ENCODE assay signal across 19 cellular contexts in genomic region chr5:27733242-27733641, GRCh38.
DNase-seq lines count a peak whose midpoint lies in the region; ATAC-seq, FAIRE-seq and TF ChIP-seq lines count a peak whose summit lies in the region.
"Had no signal": no experiment of that assay in that cellular context is flagged by ENCODE, and none has a peak within 500 bp of the region (broad histone marks: within the 10 kb centered on the region; RNA-seq: fewer than 3 reads in every experiment).

No MANE protein-coding gene starts in this region.

- H3K9me3 ChIP-seq in A549 (no peaks in the 10 kb centered on the region), K562 (replicated peaks; ENCODE audit: control insufficient read depth, insufficient read depth, low read depth, low read length) (no peaks in the 10 kb centered on the region), colonic mucosa (no peaks in the 10 kb centered on the region)
- H3K9me3 ChIP-seq: BLaER1 treated with 17β-estradiol and CSF1 and Interleukin-3, amounts not matched to agents 10 nM and 100 nM; Caco-2 had no signal

- TF ChIP-seq RAD21 in A549 (conservative IDR thresholded peaks at IDR 0.05 in 1 of 2, IDR thresholded peaks at IDR 0.05 in 1 of 2) (no peak), K562 (CRISPR knock-in tag; conservative IDR thresholded peaks at IDR 0.05 in 1 of 2, IDR thresholded peaks at IDR 0.05 in 1 of 2) (no peak)

- H3K4me3 ChIP-seq in A549 (no peak overlapping the region), K562 (no peak overlapping the region), colonic mucosa (no peak overlapping the region)
- H3K4me3 ChIP-seq: BLaER1 treated with 17β-estradiol and CSF1 and Interleukin-3, amounts not matched to agents 10 nM and 100 nM; GM12878 had no signal

- no peaks in the 10 kb centered on the region for H3K9me1 ChIP-seq in K562 (ENCODE audit: control insufficient read depth, insufficient read depth, low read length)

- H3K36me3 ChIP-seq in K562 (ENCODE audit: control insufficient read depth, insufficient read depth, low read length) (no peaks in the 10 kb centered on the region), colonic mucosa (no peaks in the 10 kb centered on the region)
- H3K36me3 ChIP-seq: BLaER1 treated with 17β-estradiol and CSF1 and Interleukin-3, amounts not matched to agents 10 nM and 100 nM had no signal

- no peak for TF ChIP-seq POLR2A in A549 (IDR thresholded peaks at IDR 0.05; ENCODE audit: low read length)
- no peak for TF ChIP-seq POLR2A in K562 (conservative IDR thresholded peaks at IDR 0.05)

- FAIRE-seq in A549 (lab: Jason Lieb, UNC) (peak; percentile 51), G401.6 (lab: Jason Lieb, UNC) (peak; percentile 27), K562 (lab: Jason Lieb, UNC) (no peak)
- FAIRE-seq: D721Med, GM12878, GM12892, GM18507 had no signal

- ATAC-seq in A549 (no peak), K562 (no peak)
- ATAC-seq: CD8-positive, alpha-beta T cell; GM12878 had no signal

- H3K79me2 ChIP-seq in K562 (ENCODE audit: control insufficient read depth, insufficient read depth, low read length): no peaks in the 10 kb centered on the region

- in situ Hi-C loops in K562 (cut with MboI): no loop called here

- TF ChIP-seq EP300 in A549 (IDR thresholded peaks at IDR 0.05): no peak
- TF ChIP-seq EP300 in K562 (IDR thresholded peaks at IDR 0.05; ENCODE audit: low read length): no peak

- H3K27me3 ChIP-seq in K562 (ENCODE audit: control insufficient read depth in 2 of 2, insufficient read depth in 2 of 2, low read length in 2 of 2) (no peaks in the 10 kb centered on the region), colonic mucosa (no peaks in the 10 kb centered on the region)
- H3K27me3 ChIP-seq: BLaER1 treated with 17β-estradiol and CSF1 and Interleukin-3, amounts not matched to agents 10 nM and 100 nM had no signal

- H3K27ac ChIP-seq in A549: no peak overlapping the region
- no peak overlapping the region for H3K27ac ChIP-seq in K562 (ENCODE audit: extremely low read depth, low read depth, low read length)
- H3K27ac ChIP-seq in colonic mucosa: no peak overlapping the region
- H3K27ac ChIP-seq: BLaER1 treated with 17β-estradiol and CSF1 and Interleukin-3, amounts not matched to agents 10 nM and 100 nM; C4-2B had no signal

- no peak for DNase-seq in A549 (ENCODE audit: low read depth in 1 of 2, low spot score in 1 of 2)
- no peak for DNase-seq in K562 (ENCODE audit: extremely low read depth in 1 of 4, low spot score in 3 of 4)
- no peak for DNase-seq in activated T-cell treated with anti-CD3 and anti-CD28 coated beads for 4 hours
- DNase-seq in colonic mucosa: no peak
- DNase-seq: 8988T; AML-193; Caco-2; Calu3; CD4-positive, alpha-beta T cell; CD8-positive, alpha-beta T cell; DMS79 treated with DMSO at 0.1 percent for 48 hours; GDM1 had no signal

- H3K4me1 ChIP-seq in A549 (no peaks in the 10 kb centered on the region), K562 (replicated peaks in 1 of 2; ENCODE audit: control insufficient read depth in 2 of 2, insufficient read depth in 2 of 2, low read length in 2 of 2) (no peaks in the 10 kb centered on the region), colonic mucosa (no peaks in the 10 kb centered on the region)
- H3K4me1 ChIP-seq: BLaER1 treated with 17β-estradiol and CSF1 and Interleukin-3, amounts not matched to agents 10 nM and 100 nM; Caco-2 had no signal

- H3K9ac ChIP-seq in K562 (ENCODE audit: insufficient read depth in 1 of 2, low read depth in 2 of 2, low read length in 2 of 2): no peak overlapping the region
- H3K9ac ChIP-seq in colonic mucosa (ENCODE audit: low read depth in 2 of 2, low read length in 2 of 2): no peak overlapping the region
- H3K9ac ChIP-seq: BLaER1 treated with 17β-estradiol and CSF1 and Interleukin-3, amounts not matched to agents 10 nM and 100 nM had no signal

- CTCF ChIA-PET in A549 (lab: Yijun Ruan, JAX): no interaction called here
- CTCF ChIA-PET in K562 (lab: Yijun Ruan, JAX; ENCODE audit: low intra/inter-chr PET ratio): no interaction called here

- POLR2A ChIA-PET in A549 (lab: Yijun Ruan, JAX): no interaction called here
- POLR2A ChIA-PET in K562 (lab: Yijun Ruan, JAX): no interaction called here

- BruUV-seq in K562 (replicated peaks; lab: Mats Ljungman, UMichigan): no TSS peak

- H3K4me2 ChIP-seq in A549 (no peak overlapping the region), K562 (ENCODE audit: insufficient read depth, low read length) (no peak overlapping the region)
- H3K4me2 ChIP-seq: BLaER1 treated with 17β-estradiol and CSF1 and Interleukin-3, amounts not matched to agents 10 nM and 100 nM had no signal

- TF ChIP-seq CTCF in A549 (IDR thresholded peaks at IDR 0.05) (no peak), K562 (IDR thresholded peaks at IDR 0.05 in 2 of 3, conservative IDR thresholded peaks at IDR 0.05 in 1 of 3; ENCODE audit: insufficient read depth in 2 of 3, low read depth in 1 of 3, low read length in 3 of 3) (no peak), colonic mucosa (IDR thresholded peaks at IDR 0.05) (no peak)

- intact Hi-C loops in K562 (cut with micrococcal nuclease): no loop called here
- intact Hi-C loops in colonic mucosa (cut with DNase I): no loop called here

- H4K20me1 ChIP-seq in K562 (replicated peaks; ENCODE audit: control insufficient read depth, insufficient read depth, low read length): no peaks in the 10 kb centered on the region
- H4K20me1 ChIP-seq: BLaER1 treated with 17β-estradiol and CSF1 and Interleukin-3, amounts not matched to agents 10 nM and 100 nM had no signal

- no peak overlapping the region for H2AFZ ChIP-seq in K562 (ENCODE audit: low read depth, low read length)

TF ChIP-seq in A549, 52 proteins besides CTCF, POLR2A, EP300 and RAD21:
- peak; percentile 76 for TF ChIP-seq MAFK (IDR thresholded peaks at IDR 0.05; ENCODE audit: partially characterized antibody)
- no peak for TF ChIP-seq EHF (CRISPR knock-in tag; IDR thresholded peaks at IDR 0.05)
TF ChIP-seq in A549: peak in this region for 1.

TF ChIP-seq in K562, 482 proteins besides CTCF, POLR2A, EP300 and RAD21:
- TF ChIP-seq C11orf30 (IDR thresholded peaks at IDR 0.05; ENCODE audit: low read depth) (peak; percentile 40; the same call in 1 of the 2 replicates), MAFK (IDR thresholded peaks at IDR 0.05; ENCODE audit: low read length) (peak; percentile 60; the same call in 1 of the 2 replicates), ZNF316 (IDR thresholded peaks at IDR 0.05) (peak; percentile 83), MAFG (tag; conservative IDR thresholded peaks at IDR 0.05) (peak; percentile 69), BMI1 (IDR thresholded peaks at IDR 0.05; ENCODE audit: low read length) (no peak), ZC3H11A (IDR thresholded peaks at IDR 0.05; ENCODE audit: low read depth, low read length) (no peak), ZZZ3 (IDR thresholded peaks at IDR 0.05) (no peak), TAF15 (IDR thresholded peaks at IDR 0.05; ENCODE audit: low read depth, low read length) (no peak), ZBED1 (IDR thresholded peaks at IDR 0.05) (no peak), MAFF (IDR thresholded peaks at IDR 0.05; ENCODE audit: low read length) (peak; percentile 43; the same call in 1 of the 2 replicates)

Comparison
In these comparisons a context has a peak if more than half of its experiments do, and no peak if none do; other contexts are left out.
1. Of the 35 proteins assayed by ChIP-seq in both K562 and A549: peak only in K562: none; only in A549: none; in both: MAFK; in neither: 34.